In genomic region chr19:19538077-19538764, GRCh38 we compare ENCODE assay signal across 8 cellular contexts. TPM values are rescaled to one million over a fixed set of nuclear protein-coding genes. Genes with fewer than 3 reads are reported as not detected.
A peak's percentile ranks its signal among the peaks of the same experiment; 100 is the strongest.
DNase-seq lines count a peak whose midpoint lies in the region; ATAC-seq and TF ChIP-seq lines count a peak whose summit lies in the region.

Gene CILP2 (plus strand): TSS chr19:19538265. CDS start chr19:19538350, 85 bp downstream.

- no peaks in the 10 kb centered on the region for H3K36me3 Mint-ChIP-seq in activated naive CD4-positive, alpha-beta T cell treated with anti-CD3 and anti-CD28 coated beads for 36 hours (ENCODE audit: low read depth)
- H3K36me3 Mint-ChIP-seq in stimulated activated memory B cell treated with anti-CD40 and anti-IgM and Interleukin-4, amounts not matched to agents 10 μg/mL and 1 μg/mL and 100 μg/mL, for 72 hours = no peaks in the 10 kb centered on the region

- H3K9me3 ChIP-seq in HUES48 (ENCODE audit: control insufficient read depth, insufficient read depth, low read length) = no peaks in the 10 kb centered on the region
- no peaks in the 10 kb centered on the region for H3K9me3 ChIP-seq in iPS-20b (ENCODE audit: insufficient read depth, low read depth, low read length)
- no peaks in the 10 kb centered on the region for H3K9me3 ChIP-seq in WERI-Rb-1 (ENCODE audit: severe bottlenecking)

- ATAC-seq in stimulated activated memory B cell treated with anti-CD40 and anti-IgM and Interleukin-4, amounts not matched to agents 10 μg/mL and 1 μg/mL and 100 μg/mL, for 72 hours = peak; percentile 18
- no peak for ATAC-seq in HG03196 (IDR thresholded peaks at IDR 0.05; ENCODE audit: unreplicated experiment)

- TF ChIP-seq CTCF in BJ (IDR thresholded peaks at IDR 0.05; ENCODE audit: insufficient read depth, low read depth, low read length) (no peak), WERI-Rb-1 (IDR thresholded peaks at IDR 0.05; ENCODE audit: low read depth, low read length) (no peak)

- peaks cover 36% of the 10 kb centered on the region for H3K4me1 Mint-ChIP-seq in activated naive CD4-positive, alpha-beta T cell treated with anti-CD3 and anti-CD28 coated beads for 36 hours (ENCODE audit: low read depth)
- H3K4me1 Mint-ChIP-seq in stimulated activated memory B cell treated with anti-CD40 and anti-IgM and Interleukin-4, amounts not matched to agents 10 μg/mL and 1 μg/mL and 100 μg/mL, for 72 hours = peaks cover 34% of the 10 kb centered on the region

- H3K27ac ChIP-seq in HUES48 (ENCODE audit: low read depth, low read length) = no peak within 1 kb of the TSS
- no peak within 1 kb of the TSS for H3K27ac ChIP-seq in iPS-20b (ENCODE audit: low read length)
- H3K27ac ChIP-seq in WERI-Rb-1 = no peak within 1 kb of the TSS

- H3K9ac ChIP-seq in HUES48 (ENCODE audit: low read depth, low read length) (no peak within 1 kb of the TSS; the same call in 1 of the 2 replicates), iPS-20b (ENCODE audit: low read depth, low read length) (no peak within 1 kb of the TSS)

- no peak within 1 kb of the TSS for H3K27ac Mint-ChIP-seq in activated naive CD4-positive, alpha-beta T cell treated with anti-CD3 and anti-CD28 coated beads for 36 hours
- peak within 1 kb of the TSS; percentile 37 for H3K27ac Mint-ChIP-seq in stimulated activated memory B cell treated with anti-CD40 and anti-IgM and Interleukin-4, amounts not matched to agents 10 μg/mL and 1 μg/mL and 100 μg/mL, for 72 hours

- intact Hi-C loops in activated naive CD4-positive, alpha-beta T cell treated with anti-CD3 and anti-CD28 coated beads for 36 hours (cut with micrococcal nuclease) = loop anchor here (5.0 to 10.0 kb wide), 2 partner anchors 194 to 237 kb away; partner anchors contain the start of gene ZNF14

- H3K36me3 ChIP-seq in BJ (ENCODE audit: control insufficient read depth, insufficient read depth, low read length) (no peaks in the 10 kb centered on the region), HUES48 (ENCODE audit: control insufficient read depth, insufficient read depth, low read length) (no peaks in the 10 kb centered on the region), iPS-20b (ENCODE audit: insufficient read depth, low read depth, low read length) (no peaks in the 10 kb centered on the region), WERI-Rb-1 (no peaks in the 10 kb centered on the region)

- peak within 1 kb of the TSS; percentile 48 for H3K4me3 Mint-ChIP-seq in activated naive CD4-positive, alpha-beta T cell treated with anti-CD3 and anti-CD28 coated beads for 36 hours
- H3K4me3 Mint-ChIP-seq in stimulated activated memory B cell treated with anti-CD40 and anti-IgM and Interleukin-4, amounts not matched to agents 10 μg/mL and 1 μg/mL and 100 μg/mL, for 72 hours = peak within 1 kb of the TSS; percentile 64

- CTCF ChIA-PET in BJ (lab: Yijun Ruan, JAX) = interaction anchor here (0.9 to 1.9 kb wide), 3 partner anchors 16 to 106 kb away, joined by 4 to 14 read pairs (median 4); partner anchors contain the start of gene GMIP
- CTCF ChIA-PET in activated naive CD4-positive, alpha-beta T cell treated with anti-CD3 and anti-CD28 coated beads for 36 hours (lab: Charles Lee) = interaction anchor here (1.2 to 3.0 kb wide), 3 partner anchors 14 to 106 kb away, joined by 4 to 12 read pairs (median 4); partner anchors contain the start of gene GMIP

- H3K27me3 ChIP-seq in BJ (ENCODE audit: control insufficient read depth, insufficient read depth, low read length) (peaks cover 3% of the 10 kb centered on the region), HUES48 (ENCODE audit: control insufficient read depth, insufficient read depth, low read length) (peaks cover 31% of the 10 kb centered on the region), iPS-20b (ENCODE audit: insufficient read depth, low read length) (peaks cover 58% of the 10 kb centered on the region), WERI-Rb-1 (ENCODE audit: insufficient read depth, low read depth, severe bottlenecking) (no peaks in the 10 kb centered on the region)

- H3K9me3 Mint-ChIP-seq in activated naive CD4-positive, alpha-beta T cell treated with anti-CD3 and anti-CD28 coated beads for 36 hours = no peaks in the 10 kb centered on the region
- no peaks in the 10 kb centered on the region for H3K9me3 Mint-ChIP-seq in stimulated activated memory B cell treated with anti-CD40 and anti-IgM and Interleukin-4, amounts not matched to agents 10 μg/mL and 1 μg/mL and 100 μg/mL, for 72 hours

- H3K27me3 Mint-ChIP-seq in activated naive CD4-positive, alpha-beta T cell treated with anti-CD3 and anti-CD28 coated beads for 36 hours (ENCODE audit: low read depth) = peaks cover 8% of the 10 kb centered on the region
- H3K27me3 Mint-ChIP-seq in stimulated activated memory B cell treated with anti-CD40 and anti-IgM and Interleukin-4, amounts not matched to agents 10 μg/mL and 1 μg/mL and 100 μg/mL, for 72 hours = peaks cover 45% of the 10 kb centered on the region

- DNase-seq in BJ (ENCODE audit: low read depth) (no peak), Ammon's horn (ENCODE audit: low spot score) (no peak), WERI-Rb-1 (no peak)
- peak; percentile 38 for DNase-seq in activated naive CD4-positive, alpha-beta T cell treated with anti-CD3 and anti-CD28 coated beads for 36 hours

- H3K4me1 ChIP-seq in HUES48 (ENCODE audit: control insufficient read depth, insufficient read depth, low read length) (no peaks in the 10 kb centered on the region), iPS-20b (ENCODE audit: insufficient read depth, low read length) (no peaks in the 10 kb centered on the region)

- POLR2A ChIA-PET in BJ (lab: Charles Lee) = no interaction called here

- H3K4me3 ChIP-seq in BJ (ENCODE audit: low read depth, low read length) (peak within 1 kb of the TSS; percentile 31), HUES48 (ENCODE audit: low read depth, low read length) (peak within 1 kb of the TSS; percentile 51), iPS-20b (ENCODE audit: low read length) (peak within 1 kb of the TSS; percentile 63; the same call in 1 of the 2 replicates), WERI-Rb-1 (ENCODE audit: low read depth, low read length) (no peak within 1 kb of the TSS)

RNA-seq across cellular contexts. Expression of gene CILP2, which starts in this region (rescaled TPM):
- 0.39 and 0.77 TPM in 2 replicates for polyA plus RNA-seq in BJ (2011; rRNA removed)
- 0.19 and 0.21 TPM in 2 replicates for polyA minus RNA-seq in BJ (2011; rRNA and poly(A)+ RNA removed)
- under 1 TPM; 0.14 to 0.22 TPM for total RNA-seq in activated naive CD4-positive, alpha-beta T cell treated with anti-CD3 and anti-CD28 coated beads for 36 hours

Comparison
In these comparisons a context has a peak if more than half of its experiments do, and no peak if none do; other contexts are left out.
1. Peak in DNase-seq in activated naive CD4-positive, alpha-beta T cell treated with anti-CD3 and anti-CD28 coated beads for 36 hours; RNA of the gene not detected or under 1 TPM.